Comparison of ENCODE assay signal across 1 cellular context in genomic region chr5:78984611-78985406, GRCh38.
TF ChIP-seq lines count a peak whose summit lies in the region.

Gene ARSB (minus strand): TSS chr5:78985310. CDS start chr5:78985248, 62 bp downstream.

TF ChIP-seq in K562, 482 proteins besides CTCF, POLR2A, EP300 and RAD21 (continued from another document and continues in another):
- TF ChIP-seq TSHZ1 (CRISPR knock-in tag; IDR thresholded peaks at IDR 0.05) (no peak), ETV5 (CRISPR knock-in tag; IDR thresholded peaks at IDR 0.05; ENCODE audit: low read depth) (no peak), ETS1 (conservative IDR thresholded peaks at IDR 0.05; ENCODE audit: control insufficient read depth, low read depth, low read length) (0 out of 2 replicates have a peak, but pooled peaks have one; percentile 32), PRPF4 (IDR thresholded peaks at IDR 0.05; ENCODE audit: insufficient read depth, low read depth, low read length, poor library complexity, severe bottlenecking) (no peak), MAX (CRISPR knock-in tag; IDR thresholded peaks at IDR 0.05) (peak; percentile 38; the same call in 1 of the 2 replicates), NR1H2 (CRISPR knock-in tag; IDR thresholded peaks at IDR 0.05) (peak; percentile 30; the same call in 1 of the 2 replicates), FOXP1 (CRISPR knock-in tag; IDR thresholded peaks at IDR 0.05) (peak; percentile 67; the same call in 1 of the 2 replicates), ZBTB33 (CRISPR knock-in tag; IDR thresholded peaks at IDR 0.05) (no peak), CREM (IDR thresholded peaks at IDR 0.05; ENCODE audit: low read depth) (peak; percentile 2), SMAD4 (CRISPR knock-in tag; conservative IDR thresholded peaks at IDR 0.05) (peak; percentile 72), ATF3 (IDR thresholded peaks at IDR 0.05) (no peak), ATF3 (CRISPR knock-in tag; conservative IDR thresholded peaks at IDR 0.05) (no peak), KAT7 (CRISPR knock-in tag; IDR thresholded peaks at IDR 0.05; ENCODE audit: borderline replicate concordance) (0 out of 2 replicates have a peak, but pooled peaks have one; percentile 32), ZNF785 (CRISPR knock-in tag; IDR thresholded peaks at IDR 0.05) (no peak), ZNF57 (CRISPR knock-in tag; IDR thresholded peaks at IDR 0.05) (no peak), E4F1 (CRISPR knock-in tag; IDR thresholded peaks at IDR 0.05; ENCODE audit: borderline replicate concordance) (no peak), MGA (IDR thresholded peaks at IDR 0.05) (0 out of 2 replicates have a peak, but pooled peaks have one; percentile 47), ZMIZ1 (IDR thresholded peaks at IDR 0.05; ENCODE audit: low read depth in 2 of 2, low read length in 2 of 2) (no peak), RHOXF2B (CRISPR knock-in tag; conservative IDR thresholded peaks at IDR 0.05) (no peak), TFAP4 (CRISPR knock-in tag; IDR thresholded peaks at IDR 0.05; ENCODE audit: borderline replicate concordance) (peak; percentile 61), GTF2E2 (tag; IDR thresholded peaks at IDR 0.05) (no peak; the same call in 1 of the 2 replicates), SMARCA4 (IDR thresholded peaks at IDR 0.05) (no peak), POLR3A (IDR thresholded peaks at IDR 0.05; ENCODE audit: borderline replicate concordance, extremely low read depth, insufficient read depth, insufficient read length) (no peak), ATF7 (IDR thresholded peaks at IDR 0.05) (peak; percentile 16; the same call in 1 of the 2 replicates)
